In the genomic region with DNA sequence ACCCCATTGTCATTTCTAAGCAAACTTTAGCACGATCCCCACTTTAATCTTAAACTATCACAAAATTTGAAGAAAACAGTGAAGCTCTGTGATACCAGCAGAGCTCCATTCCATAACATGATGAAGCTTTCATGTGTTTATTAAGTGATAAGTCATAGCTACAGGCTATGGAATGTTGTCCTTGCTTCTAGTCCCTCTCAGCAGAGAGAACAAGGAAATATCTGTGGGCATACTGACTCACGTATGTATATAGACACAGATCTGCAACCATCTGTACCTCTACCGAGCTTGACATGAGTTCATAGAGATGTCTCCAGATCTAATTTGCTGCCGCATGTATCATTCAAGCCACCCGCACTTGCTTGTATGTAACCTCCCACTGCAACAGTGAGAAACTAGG, we compare ENCODE assay signal across 1 cellular context.
TF ChIP-seq lines count a peak whose summit lies in the region.

No MANE protein-coding gene starts in this region.

TF ChIP-seq in IMR-90, 13 proteins besides CTCF, POLR2A, EP300 and RAD21:
- TF ChIP-seq, protein P1, sequence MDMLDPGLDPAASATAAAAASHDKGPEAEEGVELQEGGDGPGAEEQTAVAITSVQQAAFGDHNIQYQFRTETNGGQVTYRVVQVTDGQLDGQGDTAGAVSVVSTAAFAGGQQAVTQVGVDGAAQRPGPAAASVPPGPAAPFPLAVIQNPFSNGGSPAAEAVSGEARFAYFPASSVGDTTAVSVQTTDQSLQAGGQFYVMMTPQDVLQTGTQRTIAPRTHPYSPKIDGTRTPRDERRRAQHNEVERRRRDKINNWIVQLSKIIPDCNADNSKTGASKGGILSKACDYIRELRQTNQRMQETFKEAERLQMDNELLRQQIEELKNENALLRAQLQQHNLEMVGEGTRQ (IDR thresholded peaks at IDR 0.05; ENCODE audit: low read depth, low read length), result no peak
- TF ChIP-seq CHD1 (IDR thresholded peaks at IDR 0.05; ENCODE audit: low read depth, low read length) (no peak), BHLHE40 (IDR thresholded peaks at IDR 0.05; ENCODE audit: low read depth, low read length) (no peak), MAFK (IDR thresholded peaks at IDR 0.05; ENCODE audit: low read depth, low read length) (no peak), FOS (IDR thresholded peaks at IDR 0.05; ENCODE audit: low read depth, low read length) (no peak)
TF ChIP-seq in IMR-90: peak in this region for 0.
